In the genomic region with DNA sequence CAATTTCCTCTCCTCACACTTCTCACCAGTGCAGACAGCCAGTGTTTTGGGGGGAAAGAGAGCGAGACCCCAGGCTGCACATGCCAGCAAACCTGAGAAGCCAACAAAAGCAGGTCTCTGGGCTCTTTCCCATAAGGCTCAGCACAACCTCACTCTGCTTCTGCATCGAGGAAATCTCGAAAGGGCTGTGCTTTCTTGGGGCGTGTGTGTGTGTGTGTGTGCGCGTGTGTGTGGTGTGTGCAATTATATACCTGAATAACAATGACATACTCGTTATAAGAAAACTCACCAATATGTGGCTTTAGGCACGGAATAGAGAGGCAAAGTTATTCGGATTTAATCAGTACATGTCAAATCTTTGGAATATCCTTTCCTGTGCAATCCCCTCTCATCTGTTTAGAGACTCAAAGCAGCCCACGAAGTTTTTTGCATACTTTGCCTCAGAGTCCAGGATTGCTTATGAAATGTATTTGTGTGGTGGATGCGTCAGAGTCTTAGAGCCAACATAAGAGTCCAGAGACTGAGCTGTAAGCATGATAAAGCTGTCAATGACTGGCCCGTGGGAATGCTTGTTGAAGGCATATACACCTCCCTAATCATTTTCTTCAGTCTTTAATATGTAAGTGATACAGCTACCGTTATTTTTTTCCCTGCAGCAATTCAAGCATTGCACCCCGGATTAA, we compare ENCODE assay signal across 15 cellular contexts. TPM values are rescaled to one million over a fixed set of nuclear protein-coding genes. Genes with fewer than 3 reads are reported as not detected.
DNase-seq lines count a peak whose midpoint lies in the region; ATAC-seq, FAIRE-seq and TF ChIP-seq lines count a peak whose summit lies in the region.
"Had no signal": no experiment of that assay in that cellular context is flagged by ENCODE, and none has a peak within 500 bp of the region (broad histone marks: within the 10 kb centered on the region; RNA-seq: fewer than 3 reads in every experiment).

No MANE protein-coding gene starts in this region.

- H3K9me3 Mint-ChIP-seq in nephron, result no peaks in the 10 kb centered on the region
- no peaks in the 10 kb centered on the region for H3K9me3 Mint-ChIP-seq in CD8-positive, alpha-beta memory T cell
- H3K9me3 Mint-ChIP-seq: activated T-helper 1 cell treated with anti-CD3 and anti-CD28 coated beads, Interleukin-12 subunit alpha, Interleukin-12 subunit beta, Interleukin-2, Interleukin-4 antibody, amounts not matched to agents 30 ng/mL and 10 ng/mL and 1 ng/mL, durations not matched to agents 14 hours and 24 hours and 36 hours; CD4-positive, alpha-beta memory T cell; stimulated activated memory B cell treated with anti-CD40 and anti-IgM and Interleukin-4, amounts not matched to agents 10 μg/mL and 1 μg/mL and 100 μg/mL, for 72 hours had no signal

- no peak overlapping the region for H3K27ac ChIP-seq in BLaER1 treated with 17β-estradiol and CSF1 and Interleukin-3, amounts not matched to agents 10 nM and 100 nM
- H3K27ac ChIP-seq in RWPE1 (no peak overlapping the region), tibial nerve (no peak overlapping the region)
- H3K27ac ChIP-seq in CD8-positive, alpha-beta memory T cell (ENCODE audit: low read depth, low read length), result no peak overlapping the region
- H3K27ac ChIP-seq: KMS-11 had no signal

- TF ChIP-seq CTCF in fibroblast of mammary gland (conservative IDR thresholded peaks at IDR 0.05; ENCODE audit: control insufficient read depth, insufficient read depth, low read depth, low read length) (no peak), nephron (IDR thresholded peaks at IDR 0.05; ENCODE audit: unreplicated experiment in 3 of 3) (no peak), RWPE1 (conservative IDR thresholded peaks at IDR 0.05; ENCODE audit: low read depth) (no peak), tibial nerve (IDR thresholded peaks at IDR 0.05) (no peak)

- H3K36me3 Mint-ChIP-seq in nephron (ENCODE audit: low read depth), result peaks cover 4% of the 10 kb centered on the region
- H3K36me3 Mint-ChIP-seq in CD8-positive, alpha-beta memory T cell, result no peaks in the 10 kb centered on the region
- H3K36me3 Mint-ChIP-seq: CD4-positive, alpha-beta memory T cell; stimulated activated memory B cell treated with anti-CD40 and anti-IgM and Interleukin-4, amounts not matched to agents 10 μg/mL and 1 μg/mL and 100 μg/mL, for 72 hours had no signal

- no peak overlapping the region for H3K4me3 ChIP-seq in BLaER1 treated with 17β-estradiol and CSF1 and Interleukin-3, amounts not matched to agents 10 nM and 100 nM
- H3K4me3 ChIP-seq in fibroblast of mammary gland (ENCODE audit: control insufficient read depth, low read depth, low read length) (no peak overlapping the region), tibial nerve (no peak overlapping the region)
- no peak overlapping the region for H3K4me3 ChIP-seq in CD8-positive, alpha-beta memory T cell (ENCODE audit: low read length)

- no peak for TF ChIP-seq EP300 in tibial nerve (IDR thresholded peaks at IDR 0.05)

- H3K27ac Mint-ChIP-seq in nephron, result peak overlapping the region; percentile 70 to 85 (median 83)
- H3K27ac Mint-ChIP-seq in CD8-positive, alpha-beta memory T cell, result peak overlapping the region in 1 of 8 donors; percentile 87
- H3K27ac Mint-ChIP-seq: activated T-helper 1 cell treated with anti-CD3 and anti-CD28 coated beads, Interleukin-12 subunit alpha, Interleukin-12 subunit beta, Interleukin-2, Interleukin-4 antibody, amounts not matched to agents 30 ng/mL and 10 ng/mL and 1 ng/mL, durations not matched to agents 14 hours and 24 hours and 36 hours; CD4-positive, alpha-beta memory T cell; stimulated activated memory B cell treated with anti-CD40 and anti-IgM and Interleukin-4, amounts not matched to agents 10 μg/mL and 1 μg/mL and 100 μg/mL, for 72 hours; T-helper 17 cell had no signal

- WGBS in tibial nerve, 2 donors, result 75 to 77% methylated on average over 14 of the region's 14 CpGs

- no peaks in the 10 kb centered on the region for H4K20me1 ChIP-seq in BLaER1 treated with 17β-estradiol and CSF1 and Interleukin-3, amounts not matched to agents 10 nM and 100 nM

- peak overlapping the region in 6 of 11 experiments; percentile 13 to 51 (median 19); a peak in 8 of 22 replicates for H3K4me2 ChIP-seq in BLaER1 treated with 17β-estradiol and CSF1 and Interleukin-3, amounts not matched to agents 10 nM and 100 nM
- H3K4me2 ChIP-seq: KMS-11 had no signal

- FAIRE-seq in RCC 7860 (lab: Jason Lieb, UNC), result peak; percentile 79
- FAIRE-seq: islet of Langerhans had no signal

- no peaks in the 10 kb centered on the region for H3K36me3 ChIP-seq in BLaER1 treated with 17β-estradiol and CSF1 and Interleukin-3, amounts not matched to agents 10 nM and 100 nM
- H3K36me3 ChIP-seq in tibial nerve, result no peaks in the 10 kb centered on the region
- H3K36me3 ChIP-seq in CD8-positive, alpha-beta memory T cell (ENCODE audit: insufficient read depth, low read length), result no peaks in the 10 kb centered on the region

- POLR2A ChIA-PET in RWPE1 (lab: Yijun Ruan, JAX; ENCODE audit: low non-redundant PET), result no interaction called here
- POLR2A ChIA-PET in CD8-positive, alpha-beta memory T cell (lab: Charles Lee), result no interaction called here

- H3K4me1 Mint-ChIP-seq in nephron, result no peaks in the 10 kb centered on the region
- H3K4me1 Mint-ChIP-seq in CD8-positive, alpha-beta memory T cell, result no peaks in the 10 kb centered on the region
- H3K4me1 Mint-ChIP-seq: stimulated activated memory B cell treated with anti-CD40 and anti-IgM and Interleukin-4, amounts not matched to agents 10 μg/mL and 1 μg/mL and 100 μg/mL, for 72 hours had no signal

- CTCF ChIA-PET in RWPE1 (lab: Yijun Ruan, JAX), result interaction anchor here (0.6 kb wide), 2 partner anchors 16 to 93 kb away, joined by 3 to 4 read pairs; no protein-coding TSS in a partner anchor
- CTCF ChIA-PET in CD8-positive, alpha-beta memory T cell (lab: Charles Lee), result no interaction called here

- H3K27me3 Mint-ChIP-seq in nephron (ENCODE audit: low read depth), result peaks cover 5% of the 10 kb centered on the region
- peaks cover 0 to 2% of the 10 kb centered on the region in 2 donors for H3K27me3 Mint-ChIP-seq in CD8-positive, alpha-beta memory T cell
- H3K27me3 Mint-ChIP-seq: stimulated activated memory B cell treated with anti-CD40 and anti-IgM and Interleukin-4, amounts not matched to agents 10 μg/mL and 1 μg/mL and 100 μg/mL, for 72 hours had no signal

- no peak overlapping the region for H3K9ac ChIP-seq in BLaER1 treated with 17β-estradiol and CSF1 and Interleukin-3, amounts not matched to agents 10 nM and 100 nM
- H3K9ac ChIP-seq: KMS-11 had no signal

- DNase-seq in RCC 7860 (ENCODE audit: low spot score) (peak; percentile 78), fibroblast of mammary gland (ENCODE audit: low read depth) (peak; percentile 98), RWPE1 (ENCODE audit: low spot score) (no peak), tibial nerve (ENCODE audit: low spot score in 2 of 2) (no peak)
- DNase-seq in CD8-positive, alpha-beta memory T cell, result no peak
- DNase-seq: activated CD4-positive, alpha-beta T cell treated with anti-CD3 and anti-CD28 coated beads, Interleukin-2, amount 50 U/mL, for 1 hour; CD4-positive, alpha-beta memory T cell; T-helper 17 cell had no signal

- peaks cover 6 to 16% (median 10%) of the 10 kb centered on the region in 10 experiments; a peak in 18 of 20 replicates for H3K4me1 ChIP-seq in BLaER1 treated with 17β-estradiol and CSF1 and Interleukin-3, amounts not matched to agents 10 nM and 100 nM
- no peaks in the 10 kb centered on the region for H3K4me1 ChIP-seq in tibial nerve
- no peaks in the 10 kb centered on the region for H3K4me1 ChIP-seq in CD8-positive, alpha-beta memory T cell (ENCODE audit: insufficient read depth, low read length)

- H3K4me3 Mint-ChIP-seq in nephron, result peak overlapping the region; percentile 69 to 87 (median 79)
- H3K4me3 Mint-ChIP-seq in CD8-positive, alpha-beta memory T cell, result no peak overlapping the region
- H3K4me3 Mint-ChIP-seq: activated T-helper 1 cell treated with anti-CD3 and anti-CD28 coated beads, Interleukin-12 subunit alpha, Interleukin-12 subunit beta, Interleukin-2, Interleukin-4 antibody, amounts not matched to agents 30 ng/mL and 10 ng/mL and 1 ng/mL, durations not matched to agents 14 hours and 24 hours and 36 hours; CD4-positive, alpha-beta memory T cell; stimulated activated memory B cell treated with anti-CD40 and anti-IgM and Interleukin-4, amounts not matched to agents 10 μg/mL and 1 μg/mL and 100 μg/mL, for 72 hours; T-helper 17 cell had no signal

- H3K27me3 ChIP-seq in BLaER1 treated with 17β-estradiol and CSF1 and Interleukin-3, amounts not matched to agents 10 nM and 100 nM, result no peaks in the 10 kb centered on the region
- no peaks in the 10 kb centered on the region for H3K27me3 ChIP-seq in tibial nerve
- no peaks in the 10 kb centered on the region for H3K27me3 ChIP-seq in CD8-positive, alpha-beta memory T cell (ENCODE audit: insufficient read depth, low read length, poor library complexity, severe bottlenecking)

- peaks cover 0 to 9% (median 0%) of the 10 kb centered on the region in 11 experiments; a peak in 3 of 22 replicates for H3K9me3 ChIP-seq in BLaER1 treated with 17β-estradiol and CSF1 and Interleukin-3, amounts not matched to agents 10 nM and 100 nM (replicated peaks in 1 of 11)
- no peaks in the 10 kb centered on the region for H3K9me3 ChIP-seq in tibial nerve
- H3K9me3 ChIP-seq in CD8-positive, alpha-beta memory T cell (ENCODE audit: low read length), result no peaks in the 10 kb centered on the region

- no peak for ATAC-seq in HG03521 (IDR thresholded peaks at IDR 0.05; ENCODE audit: unreplicated experiment)
- ATAC-seq: stimulated activated memory B cell treated with anti-CD40 and anti-IgM and Interleukin-4, amounts not matched to agents 10 μg/mL and 1 μg/mL and 100 μg/mL, for 72 hours; T-helper 17 cell had no signal

- TF ChIP-seq POLR2A in tibial nerve (IDR thresholded peaks at IDR 0.05), result no peak

RNA-seq across cellular contexts. Expression of a gene that starts 2.2 kb away (rescaled TPM):
- total RNA-seq in tibial nerve, result 1 to 10 TPM in 1 of 4 donors, under 1 TPM in 3; 0.39 to 2.4 (median 0.43) TPM
- not detected for total RNA-seq in CD8-positive, alpha-beta memory T cell
- not detected for polyA plus RNA-seq in CD8-positive, alpha-beta memory T cell

Comparison
In these comparisons a context has a peak if more than half of its experiments do, and no peak if none do; other contexts are left out.
1. DNase-seq: peak in RCC 7860 (single experiment) and fibroblast of mammary gland (single experiment); none in RWPE1 (single experiment), tibial nerve (0 of 2) and CD8-positive, alpha-beta memory T cell (0 of 5).
2. H3K4me3 Mint-ChIP-seq: peak in nephron (3 of 3); none in CD8-positive, alpha-beta memory T cell (0 of 7).